In genomic region chr16:1822801-1823200, GRCh38 we compare ENCODE assay signal across 38 cellular contexts. TPM values are rescaled to one million over a fixed set of nuclear protein-coding genes. Genes with fewer than 3 reads are reported as not detected.
"Had no signal": no experiment of that assay in that cellular context is flagged by ENCODE, and none has a peak within 500 bp of the region (broad histone marks: within the 10 kb centered on the region; RNA-seq: fewer than 3 reads in every experiment).

No MANE protein-coding gene starts in this region.

- H3K9me3 ChIP-seq: MG63 had no signal

- H3K4me3 ChIP-seq: MG63 had no signal

- H3K27me3 ChIP-seq: MG63 had no signal

- H3K27ac ChIP-seq: KMS-11 had no signal

- DNase-seq: Karpas-422, Kasumi-1, KG1, MG63, MM.1S, MV-4-11, NCI-H1048, NCI-H1092, NCI-H1092 treated with DMSO at 0.1 percent for 48 hours, NCI-H1105, NCI-H1105 treated with DMSO at 0.1 percent for 48 hours, NCI-H1417, NCI-H1417 treated with DMSO at 0.1 percent for 48 hours, NCI-H1436, NCI-H1436 treated with DMSO at 0.1 percent for 48 hours, NCI-H146, NCI-H1694, NCI-H1694 treated with DMSO at 0.1 percent for 48 hours, NCI-H187, NCI-H187 treated with DMSO at 0.1 percent for 48 hours, NCI-H1930, NCI-H2029, NCI-H2029 treated with DMSO at 0.1 percent for 48 hours, NCI-H2081, NCI-H2081 treated with DMSO at 0.1 percent for 48 hours, NCI-H2107, NCI-H2171, NCI-H2171 treated with DMSO at 0.1 percent for 48 hours, NCI-H2227 treated with DMSO at 0.1 percent for 48 hours, NCI-H226, NCI-H345, NCI-H446, NCI-H446 treated with DMSO at 0.1 percent for 48 hours, NCI-H510A had no signal

RNA-seq across cellular contexts. Expression of gene IGFALS, which starts 29.3 kb away (rescaled TPM):
- total RNA-seq: LHCN-M2, MCF 10A, NCI-H460 had no signal
